Comparison of ENCODE assay signal across 8 cellular contexts in genomic region chr2:47906261-47907096, GRCh38. TPM values are rescaled to one million over a fixed set of nuclear protein-coding genes. Genes with fewer than 3 reads are reported as not detected.
DNase-seq lines count a peak whose midpoint lies in the region; ATAC-seq and TF ChIP-seq lines count a peak whose summit lies in the region.

TSS of gene FBXO11 (minus strand) at chr2:47906498. CDS start at chr2:47905720, 778 bp downstream.

- intact Hi-C loops in activated naive CD4-positive, alpha-beta T cell treated with anti-CD3 and anti-CD28 coated beads for 36 hours (cut with micrococcal nuclease): loop anchor here (1.0 to 2.0 kb wide), 9 partner anchors 50 to 542 kb away; partner anchors contain the start of genes MSH2 and MSH6

- peaks cover 0 to 34% (median 5%) of the 10 kb centered on the region in 3 donors for H3K4me1 ChIP-seq in gastroesophageal sphincter
- peaks cover 32 to 40% of the 10 kb centered on the region in 2 experiments for H3K4me1 ChIP-seq in neutrophil (ENCODE audit: control insufficient read depth in 1 of 2, insufficient read depth in 1 of 2, low read depth in 1 of 2, low read length in 1 of 2)

- 0 to 1% methylated on average over 7 to 19 of the region's 53 CpGs for WGBS in gastroesophageal sphincter (ENCODE audit: low coverage in 1 of 2), 2 donors

- H3K4me3 Mint-ChIP-seq in HFFc6: peak within 1 kb of the TSS; percentile 91
- H3K4me3 Mint-ChIP-seq in activated naive CD4-positive, alpha-beta T cell treated with anti-CD3 and anti-CD28 coated beads for 36 hours: peak within 1 kb of the TSS; percentile 87

- H3K4me1 Mint-ChIP-seq in HFFc6 (ENCODE audit: low read depth): peaks cover 35% of the 10 kb centered on the region
- H3K4me1 Mint-ChIP-seq in activated naive CD4-positive, alpha-beta T cell treated with anti-CD3 and anti-CD28 coated beads for 36 hours (ENCODE audit: low read depth): peaks cover 29% of the 10 kb centered on the region

- TF ChIP-seq EP300 in gastroesophageal sphincter (IDR thresholded peaks at IDR 0.05): no peak

- CTCF ChIA-PET in activated naive CD4-positive, alpha-beta T cell treated with anti-CD3 and anti-CD28 coated beads for 36 hours (lab: Charles Lee): interaction anchor here (0.7 to 2.2 kb wide), 10 partner anchors 8 to 545 kb away, joined by 3 to 12 read pairs (median 4); no protein-coding TSS in a partner anchor

- no peaks in the 10 kb centered on the region for H3K36me3 ChIP-seq in gastroesophageal sphincter
- no peaks in the 10 kb centered on the region for H3K36me3 ChIP-seq in neutrophil

- H3K9me3 ChIP-seq in gastroesophageal sphincter (no peaks in the 10 kb centered on the region), neutrophil (no peaks in the 10 kb centered on the region)

- H3K4me3 ChIP-seq in GM08714 (ENCODE audit: low read length): peak within 1 kb of the TSS; percentile 86
- peak within 1 kb of the TSS; percentile 87 to 89 for H3K4me3 ChIP-seq in gastroesophageal sphincter
- peak within 1 kb of the TSS; percentile 91 to 92 for H3K4me3 ChIP-seq in neutrophil (ENCODE audit: low read depth in 1 of 2, low read length in 1 of 2)

- H3K36me3 Mint-ChIP-seq in HFFc6 (ENCODE audit: low read depth): peaks cover 7% of the 10 kb centered on the region
- peaks cover 7% of the 10 kb centered on the region for H3K36me3 Mint-ChIP-seq in activated naive CD4-positive, alpha-beta T cell treated with anti-CD3 and anti-CD28 coated beads for 36 hours (ENCODE audit: low read depth)

- peak within 1 kb of the TSS; percentile 98 for H3K27ac Mint-ChIP-seq in HFFc6
- H3K27ac Mint-ChIP-seq in activated naive CD4-positive, alpha-beta T cell treated with anti-CD3 and anti-CD28 coated beads for 36 hours: peak within 1 kb of the TSS; percentile 96

- ATAC-seq in gastroesophageal sphincter: peak; percentile 95

- peak; percentile 77 for TF ChIP-seq CTCF in HFFc6 (IDR thresholded peaks at IDR 0.05)
- peak; percentile 39 to 76 (median 71) for TF ChIP-seq CTCF in gastroesophageal sphincter (IDR thresholded peaks at IDR 0.05)
- TF ChIP-seq CTCF in neutrophil (IDR thresholded peaks at IDR 0.05): peak; percentile 33

- H3K27me3 ChIP-seq in gastroesophageal sphincter (no peaks in the 10 kb centered on the region), neutrophil (no peaks in the 10 kb centered on the region)

- TF ChIP-seq POLR2A in gastroesophageal sphincter (IDR thresholded peaks at IDR 0.05): peak; percentile 69 to 76

- DNase-seq in HFFc6: peak; percentile 97
- peak; percentile 99 for DNase-seq in NAMALWA (ENCODE audit: low spot score)
- DNase-seq in SK-N-DZ (ENCODE audit: low spot score): peak; percentile 98
- peak; percentile 97 for DNase-seq in activated naive CD4-positive, alpha-beta T cell treated with anti-CD3 and anti-CD28 coated beads for 36 hours
- DNase-seq in substantia nigra (lab: John Stamatoyannopoulos, UW): peak; percentile 63 to 100 (median 93)

- H3K9me3 Mint-ChIP-seq in HFFc6: no peaks in the 10 kb centered on the region
- H3K9me3 Mint-ChIP-seq in activated naive CD4-positive, alpha-beta T cell treated with anti-CD3 and anti-CD28 coated beads for 36 hours: no peaks in the 10 kb centered on the region

- H3K27ac ChIP-seq in gastroesophageal sphincter (peak within 1 kb of the TSS; percentile 92 to 100 (median 98)), neutrophil (peak within 1 kb of the TSS; percentile 99), substantia nigra (ENCODE audit: low read depth, low read length, poor library complexity, severe bottlenecking) (peak within 1 kb of the TSS; percentile 98)

- peaks cover 3% of the 10 kb centered on the region for H3K27me3 Mint-ChIP-seq in HFFc6 (ENCODE audit: insufficient read depth)
- no peaks in the 10 kb centered on the region for H3K27me3 Mint-ChIP-seq in activated naive CD4-positive, alpha-beta T cell treated with anti-CD3 and anti-CD28 coated beads for 36 hours (ENCODE audit: low read depth)

RNA-seq across cellular contexts. Expression of gene FBXO11, which starts in this region (rescaled TPM):
- 10 to 100 TPM; 42.3 to 51.5 (median 47.3) TPM for total RNA-seq in HFFc6 (2021; fragmentation: NEBNext Ultra II Directional; extraction: Animal tissue kit (Norgen Biotek cat#: 25700))
- polyA plus RNA-seq in SK-N-DZ (2014; cell fraction: cytosol; rRNA removed): 25.0 and 27.3 TPM in 2 replicates
- polyA plus RNA-seq in SK-N-DZ (2014; cell fraction: nucleus; rRNA removed): 42.0 and 46.7 TPM in 2 replicates
- 10 to 100 TPM; 32.8 to 35.0 TPM for total RNA-seq in activated naive CD4-positive, alpha-beta T cell treated with anti-CD3 and anti-CD28 coated beads for 36 hours
- total RNA-seq in gastroesophageal sphincter: 10 to 100 TPM; 39.7 to 59.5 (median 50.8) TPM

Comparison
In these comparisons a context has a peak if more than half of its experiments do, and no peak if none do; other contexts are left out.
1. Peak in every context shown above with its lines: DNase-seq, ATAC-seq, H3K4me3 ChIP-seq and H3K27ac ChIP-seq.